18 cellular contexts compared by ENCODE assay signal in genomic region chr4:183919173-183919572, GRCh38. TPM values are rescaled to one million over a fixed set of nuclear protein-coding genes. Genes with fewer than 3 reads are reported as not detected.
DNase-seq lines count a peak whose midpoint lies in the region; ATAC-seq, FAIRE-seq and TF ChIP-seq lines count a peak whose summit lies in the region.
"Had no signal": no experiment of that assay in that cellular context is flagged by ENCODE, and none has a peak within 500 bp of the region (broad histone marks: within the 10 kb centered on the region; RNA-seq: fewer than 3 reads in every experiment).

No MANE protein-coding gene starts in this region.

- no peak overlapping the region for H2AFZ ChIP-seq in K562 (ENCODE audit: low read depth, low read length)

- no peaks in the 10 kb centered on the region for H3K4me1 Mint-ChIP-seq in activated naive CD8-positive, alpha-beta T cell treated with anti-CD3 and anti-CD28 coated beads, Interleukin-2, amount 50 U/mL, for 24 hours
- H3K4me1 Mint-ChIP-seq: CD4-positive, alpha-beta memory T cell had no signal

- 2% methylated on average over 11 of the region's 12 CpGs for WGBS in K562 (ENCODE audit: insufficient coverage, low coverage, missing lambda C conversion rate)
- 67 to 85% methylated on average over 6 to 12 of the region's 12 CpGs for WGBS in testis, 2 donors

- TF ChIP-seq POLR2A in K562 (conservative IDR thresholded peaks at IDR 0.05), result no peak
- no peak for TF ChIP-seq POLR2A in testis (IDR thresholded peaks at IDR 0.05)

- no peaks in the 10 kb centered on the region for H4K20me1 ChIP-seq in K562 (replicated peaks; ENCODE audit: control insufficient read depth, insufficient read depth, low read length)

- no peaks in the 10 kb centered on the region for H3K9me3 ChIP-seq in K562 (replicated peaks; ENCODE audit: control insufficient read depth, insufficient read depth, low read depth, low read length)
- no peaks in the 10 kb centered on the region for H3K9me3 ChIP-seq in testis
- H3K9me3 ChIP-seq in effector memory CD4-positive, alpha-beta T cell (ENCODE audit: control insufficient read depth, low read length), result no peaks in the 10 kb centered on the region

- no peaks in the 10 kb centered on the region for H3K9me1 ChIP-seq in K562 (ENCODE audit: control insufficient read depth, insufficient read depth, low read length)

- no peak overlapping the region for H3K4me2 ChIP-seq in K562 (ENCODE audit: insufficient read depth, low read length)

- no peaks in the 10 kb centered on the region for H3K79me2 ChIP-seq in K562 (ENCODE audit: control insufficient read depth, insufficient read depth, low read length)

- FAIRE-seq in K562 (lab: Jason Lieb, UNC), result no peak
- FAIRE-seq: GM18507 had no signal

- H3K36me3 Mint-ChIP-seq in activated naive CD8-positive, alpha-beta T cell treated with anti-CD3 and anti-CD28 coated beads, Interleukin-2, amount 50 U/mL, for 24 hours (ENCODE audit: low read depth), result no peaks in the 10 kb centered on the region
- H3K36me3 Mint-ChIP-seq: CD4-positive, alpha-beta memory T cell had no signal

- POLR2A ChIA-PET in K562 (lab: Yijun Ruan, JAX), result no interaction called here

- H3K36me3 ChIP-seq in K562 (ENCODE audit: control insufficient read depth, insufficient read depth, low read length) (no peaks in the 10 kb centered on the region), testis (ENCODE audit: low read depth, missing control alignments) (no peaks in the 10 kb centered on the region)
- H3K36me3 ChIP-seq in effector memory CD4-positive, alpha-beta T cell (ENCODE audit: control insufficient read depth, insufficient read depth, low read length), result no peaks in the 10 kb centered on the region

- no peak overlapping the region for H3K9ac ChIP-seq in K562 (ENCODE audit: insufficient read depth in 1 of 2, low read depth in 2 of 2, low read length in 2 of 2)

- no peaks in the 10 kb centered on the region for H3K4me1 ChIP-seq in K562 (replicated peaks in 1 of 2; ENCODE audit: control insufficient read depth in 2 of 2, insufficient read depth in 2 of 2, low read length in 2 of 2)
- no peaks in the 10 kb centered on the region for H3K4me1 ChIP-seq in testis
- no peaks in the 10 kb centered on the region for H3K4me1 ChIP-seq in effector memory CD4-positive, alpha-beta T cell (ENCODE audit: control insufficient read depth, insufficient read depth, low read length, poor library complexity, severe bottlenecking)

- no peak overlapping the region for H3K27ac Mint-ChIP-seq in activated naive CD8-positive, alpha-beta T cell treated with anti-CD3 and anti-CD28 coated beads, Interleukin-2, amount 50 U/mL, for 24 hours
- H3K27ac Mint-ChIP-seq: CD4-positive, alpha-beta memory T cell; H9 had no signal

- H3K27ac ChIP-seq in K562 (ENCODE audit: extremely low read depth, low read depth, low read length), result no peak overlapping the region
- no peak overlapping the region for H3K27ac ChIP-seq in testis
- no peak overlapping the region for H3K27ac ChIP-seq in effector memory CD4-positive, alpha-beta T cell (ENCODE audit: insufficient read depth, low read length, poor library complexity, severe bottlenecking)
- H3K27ac ChIP-seq: SK-N-MC had no signal

- no peaks in the 10 kb centered on the region for H3K9me3 Mint-ChIP-seq in activated naive CD8-positive, alpha-beta T cell treated with anti-CD3 and anti-CD28 coated beads, Interleukin-2, amount 50 U/mL, for 24 hours
- H3K9me3 Mint-ChIP-seq: H9 had no signal

- TF ChIP-seq RAD21 in K562 (CRISPR knock-in tag; conservative IDR thresholded peaks at IDR 0.05 in 1 of 2, IDR thresholded peaks at IDR 0.05 in 1 of 2), result no peak

- in situ Hi-C loops in K562 (cut with MboI), result no loop called here

- no peak overlapping the region for H3K4me3 ChIP-seq in K562
- H3K4me3 ChIP-seq in testis, result no peak overlapping the region
- no peak overlapping the region for H3K4me3 ChIP-seq in effector memory CD4-positive, alpha-beta T cell (ENCODE audit: insufficient read depth, low read depth, low read length, poor library complexity, severe bottlenecking)
- H3K4me3 ChIP-seq: SK-N-MC had no signal

- no peak overlapping the region for H3K4me3 Mint-ChIP-seq in activated naive CD8-positive, alpha-beta T cell treated with anti-CD3 and anti-CD28 coated beads, Interleukin-2, amount 50 U/mL, for 24 hours
- H3K4me3 Mint-ChIP-seq: CD4-positive, alpha-beta memory T cell; H9 had no signal

- H3K27me3 ChIP-seq in K562 (ENCODE audit: control insufficient read depth in 2 of 2, insufficient read depth in 2 of 2, low read length in 2 of 2), result peaks cover 33 to 44% of the 10 kb centered on the region in 2 experiments
- H3K27me3 ChIP-seq in testis, result no peaks in the 10 kb centered on the region
- H3K27me3 ChIP-seq in effector memory CD4-positive, alpha-beta T cell (replicated peaks; ENCODE audit: control insufficient read depth, insufficient read depth, low read length, poor library complexity, severe bottlenecking), result no peaks in the 10 kb centered on the region

- no peak for TF ChIP-seq EP300 in K562 (IDR thresholded peaks at IDR 0.05; ENCODE audit: low read length)

- TF ChIP-seq CTCF in K562 (IDR thresholded peaks at IDR 0.05 in 2 of 3, conservative IDR thresholded peaks at IDR 0.05 in 1 of 3; ENCODE audit: insufficient read depth in 2 of 3, low read depth in 1 of 3, low read length in 3 of 3), result no peak
- TF ChIP-seq CTCF in testis (IDR thresholded peaks at IDR 0.05), result no peak

- ATAC-seq in K562 (peak; percentile 54; the same call in 2 of the 3 replicates), left ventricle myocardium superior (peak; percentile 94), GM21717 (IDR thresholded peaks at IDR 0.05; ENCODE audit: unreplicated experiment) (no peak)
- no peak for ATAC-seq in activated naive CD8-positive, alpha-beta T cell treated with anti-CD3 and anti-CD28 coated beads, Interleukin-2, amount 50 U/mL, for 24 hours
- ATAC-seq: Panc1 had no signal

- intact Hi-C loops in K562 (cut with micrococcal nuclease) (no loop called here), left ventricle myocardium superior (cut with micrococcal nuclease) (no loop called here), testis (cut with DNase I; ENCODE audit: low total_unique reads) (no loop called here)

- DNase-seq in NCI-H345 (lab: John Stamatoyannopoulos, UW) (peak; percentile 18), NCI-H345 treated with DMSO at 0.1 percent for 48 hours (lab: John Stamatoyannopoulos, UW; ENCODE audit: unreplicated experiment) (no peak), K562 (ENCODE audit: extremely low read depth in 1 of 4, low spot score in 3 of 4) (no peak), left ventricle myocardium superior (peak; percentile 82), testis (peak; percentile 19)
- no peak for DNase-seq in activated naive CD8-positive, alpha-beta T cell treated with anti-CD3 and anti-CD28 coated beads, Interleukin-2, amount 50 U/mL, for 24 hours
- DNase-seq in effector memory CD4-positive, alpha-beta T cell, result no peak
- DNase-seq: 8988T; CD4-positive, alpha-beta memory T cell; H9; NCI-H1105; NCI-H1694 had no signal

- BruUV-seq in K562 (replicated peaks; lab: Mats Ljungman, UMichigan), result no TSS peak

- H3K27me3 Mint-ChIP-seq in activated naive CD8-positive, alpha-beta T cell treated with anti-CD3 and anti-CD28 coated beads, Interleukin-2, amount 50 U/mL, for 24 hours, result peaks cover 3% of the 10 kb centered on the region

- CTCF ChIA-PET in K562 (lab: Yijun Ruan, JAX; ENCODE audit: low intra/inter-chr PET ratio), result no interaction called here

TF ChIP-seq in K562, 482 proteins besides CTCF, POLR2A, EP300 and RAD21 (continues in another document):
- no peak for TF ChIP-seq ZNF512 (tag; IDR thresholded peaks at IDR 0.05)
- no peak for TF ChIP-seq TARDBP (IDR thresholded peaks at IDR 0.05)
- no peak for TF ChIP-seq TAL1 (IDR thresholded peaks at IDR 0.05)

RNA-seq across cellular contexts. Expression of gene STOX2, which starts 14.1 kb away (rescaled TPM):
- total RNA-seq in K562 (2011; cell fraction: chromatin; rRNA removed; ENCODE audit: low replicate concordance), result not detected in 2 replicates
- total RNA-seq in K562 (2011; cell fraction: nucleolus; rRNA removed), result not detected in 2 replicates
- total RNA-seq in K562 (2011; cell fraction: nucleoplasm; rRNA removed), result not detected in 2 replicates
- not detected in 2 replicates for total RNA-seq in K562 (2014; rRNA removed)
- not detected in 2 replicates for total RNA-seq in K562 (2014; rRNA removed; fragmentation: Illumina TruSeq; extraction: Trizol)
- not detected in 2 replicates for total RNA-seq in K562 (2015; rRNA removed; fragmentation: Illumina TruSeq; extraction: Trizol)
- total RNA-seq in K562 (2021), result not detected in 2 replicates
- not detected in 2 replicates for polyA plus RNA-seq in K562 (2011; rRNA removed)
- not detected in 2 replicates for polyA plus RNA-seq in K562 (2011; cell fraction: cytosol; rRNA removed)
- polyA plus RNA-seq in K562 (2011; cell fraction: nucleus; rRNA removed), result not detected in 2 replicates
- polyA plus RNA-seq in K562 (2012), result 0.01 and 0.08 TPM in 2 replicates
- polyA plus RNA-seq in K562 (2014; fragmentation: Illumina TruSeq; extraction: Trizol), result not detected in 2 replicates
- not detected for polyA plus RNA-seq in K562 (2014; fragmentation: Nextera tagmentation; extraction: Ambion mirVana)
- polyA plus RNA-seq in K562 (2014; rRNA removed), result not detected in 2 replicates
- polyA minus RNA-seq in K562 (2011; rRNA and poly(A)+ RNA removed), result not detected in 2 replicates
- polyA minus RNA-seq in K562 (2011; cell fraction: cytosol; rRNA and poly(A)+ RNA removed), result not detected in 2 replicates
- polyA minus RNA-seq in K562 (2011; cell fraction: nucleus; rRNA and poly(A)+ RNA removed), result not detected in 2 replicates
- total RNA-seq in left ventricle myocardium superior, result 10.6 TPM
- 10 to 100 TPM; 15.2 to 17.7 TPM for total RNA-seq in testis
- 5.8 TPM for polyA plus RNA-seq in testis (ENCODE audit: insufficient read depth, low read depth, low replicate concordance)
- total RNA-seq: CD4-positive, alpha-beta memory T cell; HT-29; LHCN-M2 had no signal
- polyA plus RNA-seq: CD4-positive, alpha-beta memory T cell had no signal

Comparison
In these comparisons a context has a peak if more than half of its experiments do, and no peak if none do; other contexts are left out.
1. DNase-seq: peak in NCI-H345 (single experiment), left ventricle myocardium superior (single experiment) and testis (single experiment); none in NCI-H345 treated with DMSO at 0.1 percent for 48 hours (single experiment), K562 (0 of 4), activated naive CD8-positive, alpha-beta T cell treated with anti-CD3 and anti-CD28 coated beads, Interleukin-2, amount 50 U/mL, for 24 hours (single experiment) and effector memory CD4-positive, alpha-beta T cell (0 of 3).
2. ATAC-seq: peak in K562 (single experiment) and left ventricle myocardium superior (single experiment); none in activated naive CD8-positive, alpha-beta T cell treated with anti-CD3 and anti-CD28 coated beads, Interleukin-2, amount 50 U/mL, for 24 hours (single experiment) and GM21717 (single experiment).
3. RNA of gene STOX2, which starts 14.1 kb away (total RNA-seq): 15.2 to 17.7 TPM in testis and 10.6 TPM in left ventricle myocardium superior (single experiment); not detected in K562; every median in the first group is over 10 times any median in the second.